ENCODE assay signal across 14 cellular contexts in genomic region chr3:126745760-126746394, GRCh38. TPM values are rescaled to one million over a fixed set of nuclear protein-coding genes. Genes with fewer than 3 reads are reported as not detected.
DNase-seq lines count a peak whose midpoint lies in the region; ATAC-seq and TF ChIP-seq lines count a peak whose summit lies in the region.
"Had no signal": no experiment of that assay in that cellular context is flagged by ENCODE, and none has a peak within 500 bp of the region (broad histone marks: within the 10 kb centered on the region; RNA-seq: fewer than 3 reads in every experiment).

No MANE protein-coding gene starts in this region.

- H3K27ac Mint-ChIP-seq in Calu3 (ENCODE audit: unreplicated experiment) = peak overlapping the region; percentile 9
- H3K27ac Mint-ChIP-seq in activated CD8-positive, alpha-beta T cell treated with anti-CD3 and anti-CD28 coated beads, Interleukin-2, amount 10 ng/mL, durations not matched to agents 7 days and 5 days = no peak overlapping the region
- H3K27ac Mint-ChIP-seq: activated T-cell treated with anti-CD3 and anti-CD28 coated beads, Interleukin-2, amount 50 U/mL, for 72 hours; CD14-positive monocyte; IgD-negative memory B cell; naive thymus-derived CD4-positive, alpha-beta T cell had no signal

- no TSS peak for BruUV-seq in Calu3 (replicated peaks; lab: Mats Ljungman, UMichigan)

- no peak for TF ChIP-seq CTCF in Calu3 (IDR thresholded peaks at IDR 0.05; ENCODE audit: unreplicated experiment)

- POLR2A ChIA-PET in activated CD8-positive, alpha-beta T cell treated with anti-CD3 and anti-CD28 coated beads, Interleukin-2, amount 10 ng/mL, durations not matched to agents 7 days and 5 days (lab: Charles Lee) = no interaction called here

- peak overlapping the region; percentile 12 for H3K4me3 Mint-ChIP-seq in Calu3 (ENCODE audit: low read depth, unreplicated experiment)
- H3K4me3 Mint-ChIP-seq in activated CD8-positive, alpha-beta T cell treated with anti-CD3 and anti-CD28 coated beads, Interleukin-2, amount 10 ng/mL, durations not matched to agents 7 days and 5 days = no peak overlapping the region
- H3K4me3 Mint-ChIP-seq: activated T-cell treated with anti-CD3 and anti-CD28 coated beads, Interleukin-2, amount 50 U/mL, for 72 hours; CD14-positive monocyte; naive thymus-derived CD4-positive, alpha-beta T cell had no signal

- ATAC-seq in esophagus mucosa (peak; percentile 16), GM18505 (IDR thresholded peaks at IDR 0.05; ENCODE audit: unreplicated experiment) (no peak)
- ATAC-seq in activated CD8-positive, alpha-beta T cell treated with anti-CD3 and anti-CD28 coated beads, Interleukin-2, amount 10 ng/mL, durations not matched to agents 7 days and 5 days = no peak
- ATAC-seq: activated T-cell treated with anti-CD3 and anti-CD28 coated beads, Interleukin-2, amount 50 U/mL, for 72 hours; naive thymus-derived CD4-positive, alpha-beta T cell had no signal

- H3K36me3 Mint-ChIP-seq in Calu3 (ENCODE audit: insufficient read depth, unreplicated experiment) = peaks cover 9% of the 10 kb centered on the region
- no peaks in the 10 kb centered on the region for H3K36me3 Mint-ChIP-seq in activated CD8-positive, alpha-beta T cell treated with anti-CD3 and anti-CD28 coated beads, Interleukin-2, amount 10 ng/mL, durations not matched to agents 7 days and 5 days (ENCODE audit: low read depth)
- H3K36me3 Mint-ChIP-seq: CD14-positive monocyte had no signal

- CTCF ChIA-PET in Calu3 (lab: Charles Lee) = interaction anchor here (0.7 to 1.0 kb wide), 4 partner anchors 67 to 1328 kb away, joined by 3 to 6 read pairs (median 3); no protein-coding TSS in a partner anchor
- CTCF ChIA-PET in activated CD8-positive, alpha-beta T cell treated with anti-CD3 and anti-CD28 coated beads, Interleukin-2, amount 10 ng/mL, durations not matched to agents 7 days and 5 days (lab: Charles Lee) = no interaction called here

- DNase-seq in Calu3 (peak; percentile 62), LoVo (ENCODE audit: low spot score) (peak; percentile 41), myocyte (ENCODE audit: low read depth) (peak; percentile 53), KG1 (lab: John Stamatoyannopoulos, UW) (no peak), GOT3 (lab: John Stamatoyannopoulos, UW) (no peak)
- DNase-seq in activated CD8-positive, alpha-beta T cell treated with anti-CD3 and anti-CD28 coated beads, Interleukin-2, amount 10 ng/mL, durations not matched to agents 7 days and 5 days = no peak
- DNase-seq: activated T-cell treated with anti-CD3 and anti-CD28 coated beads, Interleukin-2, amount 50 U/mL, for 72 hours; naive thymus-derived CD4-positive, alpha-beta T cell; NCI-H2081 treated with DMSO at 0.1 percent for 48 hours; stimulated activated CD4-positive, alpha-beta T cell treated with anti-CD3 and anti-CD28 coated beads, Interleukin-15, amount 100 ng/mL, for 24 hours had no signal

- no peaks in the 10 kb centered on the region for H3K9me3 Mint-ChIP-seq in Calu3 (ENCODE audit: low read depth, unreplicated experiment)
- no peaks in the 10 kb centered on the region for H3K9me3 Mint-ChIP-seq in activated CD8-positive, alpha-beta T cell treated with anti-CD3 and anti-CD28 coated beads, Interleukin-2, amount 10 ng/mL, durations not matched to agents 7 days and 5 days (ENCODE audit: insufficient read depth)
- H3K9me3 Mint-ChIP-seq: activated T-cell treated with anti-CD3 and anti-CD28 coated beads, Interleukin-2, amount 50 U/mL, for 72 hours; CD14-positive monocyte; IgD-negative memory B cell; naive thymus-derived CD4-positive, alpha-beta T cell had no signal

- intact Hi-C loops in Calu3 (cut with micrococcal nuclease; ENCODE audit: unreplicated experiment) = loop anchor here (1.0 kb wide), 1 partner anchor 67 kb away; no protein-coding TSS in a partner anchor

- H3K4me1 Mint-ChIP-seq in Calu3 (ENCODE audit: low read depth, unreplicated experiment) = peaks cover 51% of the 10 kb centered on the region
- H3K4me1 Mint-ChIP-seq in activated CD8-positive, alpha-beta T cell treated with anti-CD3 and anti-CD28 coated beads, Interleukin-2, amount 10 ng/mL, durations not matched to agents 7 days and 5 days (ENCODE audit: low read depth) = no peaks in the 10 kb centered on the region
- H3K4me1 Mint-ChIP-seq: CD14-positive monocyte had no signal

- no peak for TF ChIP-seq POLR2A in GM18505 (IDR thresholded peaks at IDR 0.05; ENCODE audit: borderline replicate concordance, extremely low read depth, insufficient read depth, insufficient read length)

- no peaks in the 10 kb centered on the region for H3K27me3 Mint-ChIP-seq in Calu3 (ENCODE audit: unreplicated experiment)
- H3K27me3 Mint-ChIP-seq in activated CD8-positive, alpha-beta T cell treated with anti-CD3 and anti-CD28 coated beads, Interleukin-2, amount 10 ng/mL, durations not matched to agents 7 days and 5 days (ENCODE audit: low read depth) = no peaks in the 10 kb centered on the region
- H3K27me3 Mint-ChIP-seq: IgD-negative memory B cell; naive thymus-derived CD4-positive, alpha-beta T cell had no signal

RNA-seq across cellular contexts. Expression of gene CHCHD6, which starts 41.8 kb away (rescaled TPM):
- 38.9 and 45.9 TPM in 2 replicates for total RNA-seq in Calu3 (2022)
- 9.2 TPM for total RNA-seq in esophagus mucosa
- 11.8 and 21.9 TPM in 2 replicates for total RNA-seq in myocyte
- 37.7 TPM for polyA plus RNA-seq in myocyte (2012)
- total RNA-seq in activated CD8-positive, alpha-beta T cell treated with anti-CD3 and anti-CD28 coated beads, Interleukin-2, amount 10 ng/mL, durations not matched to agents 7 days and 5 days = 1 to 10 TPM; 5.1 to 6.2 TPM

Comparison
In these comparisons a context has a peak if more than half of its experiments do, and no peak if none do; other contexts are left out.
1. DNase-seq: peak in Calu3 (single experiment), LoVo (single experiment) and myocyte (single experiment); none in activated CD8-positive, alpha-beta T cell treated with anti-CD3 and anti-CD28 coated beads, Interleukin-2, amount 10 ng/mL, durations not matched to agents 7 days and 5 days (single experiment), KG1 (single experiment) and GOT3 (single experiment).